ENCODE assay signal across 11 cellular contexts in the genomic region with DNA sequence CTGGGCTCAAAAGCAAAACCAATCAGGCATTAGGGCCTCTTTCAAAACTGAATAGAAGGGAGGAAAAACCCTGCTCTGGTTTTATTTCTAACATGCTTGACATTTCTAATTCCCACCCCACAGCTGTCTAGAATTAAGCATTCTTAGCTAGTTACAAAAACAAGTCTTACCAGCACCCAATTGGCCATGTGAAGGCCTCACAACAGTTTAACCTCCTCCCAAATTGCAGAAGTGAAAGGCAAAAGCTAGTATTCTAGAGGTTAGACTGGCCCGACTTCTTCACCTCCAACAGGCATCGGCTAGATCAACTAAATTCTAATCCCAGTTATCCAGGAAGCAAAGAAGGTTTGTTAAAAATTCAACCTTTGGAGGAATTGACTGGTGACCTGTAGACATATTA. TPM values are rescaled to one million over a fixed set of nuclear protein-coding genes. Genes with fewer than 3 reads are reported as not detected.
A peak's percentile ranks its signal among the peaks of the same experiment; 100 is the strongest.
DNase-seq lines count a peak whose midpoint lies in the region; ATAC-seq and TF ChIP-seq lines count a peak whose summit lies in the region.
"Had no signal": no experiment of that assay in that cellular context is flagged by ENCODE, and none has a peak within 500 bp of the region (broad histone marks: within the 10 kb centered on the region; RNA-seq: fewer than 3 reads in every experiment).

No MANE protein-coding gene starts in this region.

- H3K36me3 ChIP-seq in neural progenitor cell = peaks cover 76% of the 10 kb centered on the region

- TF ChIP-seq CTCF in GM12865 (IDR thresholded peaks at IDR 0.05; ENCODE audit: insufficient read depth, low read depth, low read length, missing control alignments) (no peak), neural progenitor cell (IDR thresholded peaks at IDR 0.05) (no peak)

- peak overlapping the region; percentile 33 for H3K27ac ChIP-seq in neural progenitor cell

- no peak overlapping the region for H3K4me2 ChIP-seq in neural progenitor cell

- peaks cover 100% of the 10 kb centered on the region for H4K20me1 ChIP-seq in neural progenitor cell (ENCODE audit: low read depth)

- DNase-seq in GM12865 (ENCODE audit: low read depth) (peak; percentile 61), neural progenitor cell (ENCODE audit: low spot score) (no peak), NCI-H187 treated with DMSO at 0.1 percent for 48 hours (lab: John Stamatoyannopoulos, UW) (no peak)
- no peak for DNase-seq in effector CD4-positive, alpha-beta T cell
- DNase-seq: activated CD4-positive, alpha-beta T cell treated with anti-CD3 and anti-CD28 coated beads, Interleukin-2, amount 50 U/mL, for 1 hour; DMS79 treated with DMSO at 0.1 percent for 48 hours; IMR-90; nephron progenitor cell had no signal

- H3K27me3 Mint-ChIP-seq in activated naive CD8-positive, alpha-beta T cell = no peaks in the 10 kb centered on the region
- peaks cover 4% of the 10 kb centered on the region for H3K27me3 Mint-ChIP-seq in neural progenitor cell (ENCODE audit: insufficient read depth, low read depth)

- peaks cover 99% of the 10 kb centered on the region for H3F3A ChIP-seq in neural progenitor cell (ENCODE audit: low read depth)

- H3K9ac ChIP-seq in neural progenitor cell = no peak overlapping the region

- no peaks in the 10 kb centered on the region for H3K27me3 ChIP-seq in neural progenitor cell

- peaks cover 96% of the 10 kb centered on the region for H3K4me1 Mint-ChIP-seq in activated naive CD8-positive, alpha-beta T cell (ENCODE audit: low read depth)
- H3K4me1 Mint-ChIP-seq in neural progenitor cell = peaks cover 41% of the 10 kb centered on the region

- no peaks in the 10 kb centered on the region for H3K9me3 Mint-ChIP-seq in activated naive CD8-positive, alpha-beta T cell (ENCODE audit: low read depth)
- no peaks in the 10 kb centered on the region for H3K9me3 Mint-ChIP-seq in neural progenitor cell
- H3K9me3 Mint-ChIP-seq: nephron progenitor cell had no signal

- H3K4me3 ChIP-seq in GM12865 (ENCODE audit: low read depth, low read length) (no peak overlapping the region), neural progenitor cell (no peak overlapping the region)

- peaks cover 100% of the 10 kb centered on the region for H3K79me2 ChIP-seq in neural progenitor cell (ENCODE audit: low read depth)

- H3K4me3 Mint-ChIP-seq in activated naive CD8-positive, alpha-beta T cell = peak overlapping the region; percentile 78
- H3K4me3 Mint-ChIP-seq in neural progenitor cell = no peak overlapping the region
- H3K4me3 Mint-ChIP-seq: nephron progenitor cell had no signal

- peaks cover 28% of the 10 kb centered on the region for H3K36me3 Mint-ChIP-seq in activated naive CD8-positive, alpha-beta T cell
- peaks cover 70% of the 10 kb centered on the region for H3K36me3 Mint-ChIP-seq in neural progenitor cell

- no peak overlapping the region for H2AFZ ChIP-seq in neural progenitor cell (replicated peaks)

- ATAC-seq in HG03175 (IDR thresholded peaks at IDR 0.05; ENCODE audit: unreplicated experiment) (peak; percentile 48), GM21825 (IDR thresholded peaks at IDR 0.05; ENCODE audit: unreplicated experiment) (no peak)

- H3K27ac Mint-ChIP-seq in activated naive CD8-positive, alpha-beta T cell = peak overlapping the region; percentile 83
- no peak overlapping the region for H3K27ac Mint-ChIP-seq in neural progenitor cell

- peaks cover 20% of the 10 kb centered on the region for H3K4me1 ChIP-seq in neural progenitor cell

- no peaks in the 10 kb centered on the region for H3K9me3 ChIP-seq in neural progenitor cell (ENCODE audit: low read depth)

RNA-seq across cellular contexts. Expression of a gene that starts 6.5 kb away (rescaled TPM):
- 140 and 193 TPM in 2 replicates for total RNA-seq in neural progenitor cell (ENCODE audit: low replicate concordance)

RNA-seq across cellular contexts. Expression of a gene that starts 12.1 kb away (rescaled TPM):
- 1.4 and 2.2 TPM in 2 replicates for total RNA-seq in neural progenitor cell (ENCODE audit: low replicate concordance)

RNA-seq across cellular contexts. Expression of a gene that starts 27.9 kb away (rescaled TPM):
- 0.06 and 1.8 TPM in 2 replicates for total RNA-seq in neural progenitor cell (ENCODE audit: low replicate concordance)
- total RNA-seq: IMR-90 had no signal

RNA-seq across cellular contexts. Expression of a gene that starts 31.2 kb away (rescaled TPM):
- 15.8 and 27.7 TPM in 2 replicates for total RNA-seq in neural progenitor cell (ENCODE audit: low replicate concordance)

RNA-seq across cellular contexts. Expression of a gene that starts 38.5 kb away (rescaled TPM):
- total RNA-seq in neural progenitor cell (ENCODE audit: low replicate concordance) = 11.4 and 34.9 TPM in 2 replicates
